26 cellular contexts compared by ENCODE assay signal in the genomic region with DNA sequence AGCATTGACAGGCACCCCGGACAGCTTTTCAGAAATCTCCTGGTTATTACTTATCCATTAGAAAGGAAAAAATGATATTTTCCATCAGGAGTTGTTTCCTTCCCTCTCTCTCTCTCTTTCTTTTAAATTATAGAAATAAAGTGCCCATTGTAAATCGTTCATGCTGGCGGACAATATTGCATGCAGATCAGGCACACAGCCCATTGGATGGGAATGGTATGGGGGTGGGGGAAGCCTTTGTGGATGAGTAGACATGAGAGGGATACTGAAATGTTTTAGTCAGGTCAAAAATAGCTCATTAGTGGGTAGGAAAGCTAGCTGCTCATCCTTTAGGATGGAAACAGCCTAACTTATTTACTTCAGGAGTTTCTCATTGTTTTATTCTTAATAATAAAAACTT.
"Had no signal": no experiment of that assay in that cellular context is flagged by ENCODE, and none has a peak within 500 bp of the region (broad histone marks: within the 10 kb centered on the region; RNA-seq: fewer than 3 reads in every experiment).

No MANE protein-coding gene starts in this region.

- DNase-seq: cerebellar nuclear complex; cortex of kidney; effector memory CD8-positive, alpha-beta T cell; erythroblast; esophagus squamous epithelium; heart left ventricle; kidney; left lung; mammary epithelial cell; mesendoderm; naive thymus-derived CD8-positive, alpha-beta T cell; nephron progenitor cell; pancreas; stimulated activated CD4-positive, alpha-beta T cell treated with anti-CD3 and anti-CD28 coated beads, Interleukin-12 subunit alpha, Interleukin-12 subunit beta, amount 100 ng/mL, for 4 hours; stimulated activated CD4-positive, alpha-beta T cell treated with anti-CD3 and anti-CD28 coated beads, Interleukin-1b, Interleukin-23, amount 100 ng/mL, for 48 hours; stimulated activated CD4-positive, alpha-beta T cell treated with anti-CD3 and anti-CD28 coated beads, Interleukin-4, amount 100 ng/mL, for 1 hour; stimulated activated naive CD8-positive, alpha-beta T cell treated with anti-CD3 and anti-CD28 coated beads, Interleukin-15, Interleukin-2, amounts not matched to agents 100 U/mL and 50 U/mL, for 24 hours; testis; tibial artery; upper lobe of left lung had no signal

- H3K4me1 ChIP-seq: esophagus squamous epithelium, heart left ventricle, left lung, pancreas, right atrium auricular region, testis, tibial artery, upper lobe of left lung had no signal

- H3K4me2 ChIP-seq: hepatocyte, smooth muscle cell had no signal

- H3K27ac ChIP-seq: esophagus squamous epithelium, heart left ventricle, hepatocyte, left lung, neutrophil, pancreas, right atrium auricular region, testis, tibial artery, upper lobe of left lung had no signal

- ATAC-seq: effector memory CD8-positive, alpha-beta T cell; heart left ventricle; left lung; naive thymus-derived CD8-positive, alpha-beta T cell; pancreas; sciatic nerve; stimulated activated memory B cell treated with anti-CD40 and anti-IgM and Interleukin-4, amounts not matched to agents 10 μg/mL and 1 μg/mL and 100 μg/mL, for 72 hours; stimulated activated naive CD8-positive, alpha-beta T cell treated with anti-CD3 and anti-CD28 coated beads, Interleukin-15, Interleukin-2, amounts not matched to agents 100 U/mL and 50 U/mL, for 24 hours had no signal

- H3K27me3 ChIP-seq: hepatocyte, neutrophil, right atrium auricular region, testis, tibial artery, upper lobe of left lung had no signal

- H3K4me3 ChIP-seq: esophagus squamous epithelium, heart left ventricle, hepatocyte, left lung, pancreas, right atrium auricular region, smooth muscle cell, testis, tibial artery, upper lobe of left lung had no signal

- H3K36me3 ChIP-seq: esophagus squamous epithelium, heart left ventricle, left lung, neutrophil, pancreas, right atrium auricular region, tibial artery, upper lobe of left lung had no signal

- H2AFZ ChIP-seq: hepatocyte had no signal

- H3K9me3 ChIP-seq: esophagus squamous epithelium, heart left ventricle, left lung, neutrophil, pancreas, right atrium auricular region, testis, tibial artery, upper lobe of left lung had no signal
